Comparison of ENCODE assay signal across 13 cellular contexts in genomic region chrX:49237060-49237459, GRCh38. TPM values are rescaled to one million over a fixed set of nuclear protein-coding genes. Genes with fewer than 3 reads are reported as not detected.
DNase-seq lines count a peak whose midpoint lies in the region; ATAC-seq and TF ChIP-seq lines count a peak whose summit lies in the region.
"Had no signal": no experiment of that assay in that cellular context is flagged by ENCODE, and none has a peak within 500 bp of the region (broad histone marks: within the 10 kb centered on the region; RNA-seq: fewer than 3 reads in every experiment).

No MANE protein-coding gene starts in this region.

- peak; percentile 66 for ATAC-seq in GM18511 (IDR thresholded peaks at IDR 0.05; ENCODE audit: unreplicated experiment)
- ATAC-seq: Panc1 had no signal

- peaks cover 6% of the 10 kb centered on the region for H3K36me3 Mint-ChIP-seq in endodermal cell (ENCODE audit: low read depth)

- H3K9ac ChIP-seq in SU-DHL-6 (ENCODE audit: low read length) (no peak overlapping the region), endodermal cell (ENCODE audit: extremely low read depth, low read length, poor library complexity, severe bottlenecking) (no peak overlapping the region)

- peak; percentile 69 for DNase-seq in CD1c-positive myeloid dendritic cell (ENCODE audit: extremely low spot score)
- peak; percentile 35 for DNase-seq in medulla oblongata (ENCODE audit: extremely low spot score)
- DNase-seq in NCI-H1436 (lab: John Stamatoyannopoulos, UW) = no peak
- DNase-seq in endodermal cell = no peak
- DNase-seq in NCI-H510A treated with DMSO at 0.1 percent for 48 hours (lab: John Stamatoyannopoulos, UW) = no peak
- DNase-seq in activated effector memory CD4-positive, alpha-beta T cell treated with anti-CD3 and anti-CD28 coated beads, Interleukin-2, amount 50 U/mL, for 16 hours = no peak
- DNase-seq: HCEC 1CT, NCI-H1436 treated with DMSO at 0.1 percent for 48 hours had no signal

- WGBS in endodermal cell (ENCODE audit: insufficient coverage in 1 of 2, insufficient read length in 1 of 2), 2 experiments = 97 to 100% methylated on average over 2 to 9 of the region's 9 CpGs

- H3K27ac Mint-ChIP-seq in endodermal cell = no peak overlapping the region

- H3F3A ChIP-seq in SU-DHL-6 (ENCODE audit: insufficient read depth) = no peaks in the 10 kb centered on the region

- H3K9me3 Mint-ChIP-seq in endodermal cell = peaks cover 53% of the 10 kb centered on the region

- no peaks in the 10 kb centered on the region for H3K4me1 ChIP-seq in endodermal cell (ENCODE audit: control insufficient read depth, insufficient read depth, low read length)

- no peak overlapping the region for H3K27ac ChIP-seq in SU-DHL-6 (ENCODE audit: low read depth, low read length)
- no peak overlapping the region for H3K27ac ChIP-seq in endodermal cell (ENCODE audit: low read depth, low read length)

- H3K79me2 ChIP-seq in SU-DHL-6 (ENCODE audit: insufficient read depth, low read length) = no peaks in the 10 kb centered on the region

- no peak overlapping the region for H2AFZ ChIP-seq in SU-DHL-6 (ENCODE audit: low read depth, low read length, severe bottlenecking)

- H3K4me1 Mint-ChIP-seq in endodermal cell = no peaks in the 10 kb centered on the region

- H3K27me3 ChIP-seq in SU-DHL-6 (ENCODE audit: low read length) = no peaks in the 10 kb centered on the region
- no peaks in the 10 kb centered on the region for H3K27me3 ChIP-seq in endodermal cell (ENCODE audit: control insufficient read depth, insufficient read depth, low read length, poor library complexity, severe bottlenecking)

- H3K27me3 Mint-ChIP-seq in endodermal cell (ENCODE audit: insufficient read depth) = no peaks in the 10 kb centered on the region

- H3K4me2 ChIP-seq in SU-DHL-6 (ENCODE audit: low read depth, low read length, poor library complexity, severe bottlenecking) = peak overlapping the region; percentile 62

- no peak overlapping the region for H3K4me3 ChIP-seq in SU-DHL-6 (ENCODE audit: insufficient read depth, low read length, poor library complexity, severe bottlenecking)
- no peak overlapping the region for H3K4me3 ChIP-seq in endodermal cell (ENCODE audit: low read length)

- no peaks in the 10 kb centered on the region for H4K20me1 ChIP-seq in SU-DHL-6 (ENCODE audit: low read depth, low read length)

- H3K36me3 ChIP-seq in SU-DHL-6 (ENCODE audit: low read length) (no peaks in the 10 kb centered on the region), endodermal cell (ENCODE audit: control insufficient read depth, insufficient read depth, low read length) (no peaks in the 10 kb centered on the region)

- TF ChIP-seq CTCF in SU-DHL-6 (IDR thresholded peaks at IDR 0.05; ENCODE audit: insufficient read depth, low read length, poor library complexity, severe bottlenecking) = no peak
- TF ChIP-seq CTCF in endodermal cell (conservative IDR thresholded peaks at IDR 0.05) = no peak

- no peaks in the 10 kb centered on the region for H3K9me3 ChIP-seq in SU-DHL-6 (ENCODE audit: insufficient read depth, low read length)
- H3K9me3 ChIP-seq in endodermal cell (ENCODE audit: control insufficient read depth, low read length) = no peaks in the 10 kb centered on the region

- H3K9me2 ChIP-seq in SU-DHL-6 (replicated peaks; ENCODE audit: insufficient read depth, low read length) = no peaks in the 10 kb centered on the region

- H3K4me3 Mint-ChIP-seq in endodermal cell = no peak overlapping the region

RNA-seq across cellular contexts. Expression of gene CCDC22, which starts 1.8 kb away (rescaled TPM):
- 10 to 100 TPM; 14.0 to 15.5 TPM for total RNA-seq in endodermal cell
- 16.2 TPM for polyA plus RNA-seq in endodermal cell (2013, experiment 1 of 2)
- polyA plus RNA-seq in endodermal cell (2013, experiment 2 of 2) = 15.3 TPM

RNA-seq across cellular contexts. Expression of gene CACNA1F, which starts 3.9 kb away (rescaled TPM):
- total RNA-seq in endodermal cell = under 1 TPM; 0.42 to 0.70 TPM
- polyA plus RNA-seq in endodermal cell (2013, experiment 1 of 2) = 0.43 TPM
- polyA plus RNA-seq in endodermal cell (2013, experiment 2 of 2) = 0.46 TPM
- total RNA-seq: kidney epithelial cell had no signal

RNA-seq across cellular contexts. Expression of gene FOXP3, which starts 27.4 kb away (rescaled TPM):
- total RNA-seq in endodermal cell = under 1 TPM; 0.53 to 0.77 TPM
- polyA plus RNA-seq in endodermal cell (2013, experiment 1 of 2) = 0.25 TPM
- 0.21 TPM for polyA plus RNA-seq in endodermal cell (2013, experiment 2 of 2)
- total RNA-seq: bronchial epithelial cell had no signal

RNA-seq across cellular contexts. Expression of gene PPP1R3F, which starts 32.5 kb away (rescaled TPM):
- total RNA-seq in endodermal cell = 10 to 100 TPM in 1 of 2 donors, 1 to 10 TPM in 1; 6.9 to 16.6 TPM
- 8.7 TPM for polyA plus RNA-seq in endodermal cell (2013, experiment 1 of 2)
- polyA plus RNA-seq in endodermal cell (2013, experiment 2 of 2) = 12.0 TPM

RNA-seq across cellular contexts. Expression of gene SYP, which starts 37.1 kb away (rescaled TPM):
- total RNA-seq in endodermal cell = under 1 TPM; 0.48 to 0.51 TPM
- 7.7 TPM for polyA plus RNA-seq in endodermal cell (2013, experiment 1 of 2)
- polyA plus RNA-seq in endodermal cell (2013, experiment 2 of 2) = 5.4 TPM

Comparison
In these comparisons a context has a peak if more than half of its experiments do, and no peak if none do; other contexts are left out.
1. DNase-seq: peak in CD1c-positive myeloid dendritic cell (single experiment) and medulla oblongata (single experiment); none in NCI-H1436 (single experiment), endodermal cell (single experiment), NCI-H510A treated with DMSO at 0.1 percent for 48 hours (single experiment) and activated effector memory CD4-positive, alpha-beta T cell treated with anti-CD3 and anti-CD28 coated beads, Interleukin-2, amount 50 U/mL, for 16 hours (single experiment).